Comparison of ENCODE assay signal across 25 cellular contexts in the genomic region with DNA sequence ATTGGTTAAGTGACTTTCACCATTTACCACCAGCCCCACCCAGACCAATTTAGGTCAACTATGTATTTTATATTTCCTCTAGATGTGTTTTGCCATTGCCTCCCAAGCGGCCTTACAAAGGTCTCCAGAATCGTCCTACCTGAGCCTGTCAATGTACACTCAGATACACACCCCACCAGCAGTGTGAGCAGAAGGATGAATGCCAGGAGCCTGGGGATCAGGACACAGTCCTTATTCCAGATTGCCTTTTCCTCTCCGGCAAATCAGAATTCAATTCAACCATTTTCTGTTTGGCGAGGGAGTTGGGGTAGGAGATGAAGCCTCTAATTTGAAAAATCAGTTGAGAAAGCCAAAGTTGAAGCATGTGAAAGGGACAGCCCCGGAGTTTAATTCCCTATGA. TPM values are rescaled to one million over a fixed set of nuclear protein-coding genes. Genes with fewer than 3 reads are reported as not detected.
DNase-seq lines count a peak whose midpoint lies in the region; ATAC-seq and TF ChIP-seq lines count a peak whose summit lies in the region.
"Had no signal": no experiment of that assay in that cellular context is flagged by ENCODE, and none has a peak within 500 bp of the region (broad histone marks: within the 10 kb centered on the region; RNA-seq: fewer than 3 reads in every experiment).

No MANE protein-coding gene starts in this region.

- CTCF ChIA-PET in MCF 10A (lab: Yijun Ruan, JAX) = interaction anchor here (0.9 to 1.9 kb wide), 2 partner anchors 11 to 220 kb away, joined by 3 to 15 read pairs; no protein-coding TSS in a partner anchor

- no peak for TF ChIP-seq CTCF in MCF 10A (IDR thresholded peaks at IDR 0.05; ENCODE audit: unreplicated experiment)

- no peak for ATAC-seq in stimulated activated naive CD8-positive, alpha-beta T cell treated with anti-CD3 and anti-CD28 coated beads, Interleukin-15, amount 100 ng/mL, for 72 hours
- ATAC-seq in GM18502 (IDR thresholded peaks at IDR 0.05; ENCODE audit: poor library complexity, unreplicated experiment) (no peak), GM18907 (IDR thresholded peaks at IDR 0.05; ENCODE audit: unreplicated experiment) (no peak), GM21825 (IDR thresholded peaks at IDR 0.05; ENCODE audit: unreplicated experiment) (no peak)
- ATAC-seq: activated CD8-positive, alpha-beta memory T cell treated with anti-CD3 and anti-CD28 coated beads, Interleukin-2, amount 10 ng/mL, durations not matched to agents 7 days and 5 days; gastrocnemius medialis; naive thymus-derived CD4-positive, alpha-beta T cell; upper lobe of right lung had no signal

- no peak for DNase-seq in stimulated activated naive CD8-positive, alpha-beta T cell treated with anti-CD3 and anti-CD28 coated beads, Interleukin-15, amount 100 ng/mL, for 72 hours
- DNase-seq in MCF 10A (ENCODE audit: unreplicated experiment) (no peak), immature natural killer cell (no peak), HuH-7 (ENCODE audit: low spot score) (no peak)
- DNase-seq: activated CD4-positive, alpha-beta T cell treated with anti-CD3 and anti-CD28 coated beads for 36 hours; activated CD8-positive, alpha-beta memory T cell treated with anti-CD3 and anti-CD28 coated beads, Interleukin-2, amount 10 ng/mL, durations not matched to agents 7 days and 5 days; activated naive CD8-positive, alpha-beta T cell treated with anti-CD3 and anti-CD28 coated beads, Interleukin-2, amount 10 ng/mL, durations not matched to agents 7 days and 5 days; dermis blood vessel endothelial cell; DMS53; gastrocnemius medialis; KBM-7; MV-4-11; naive thymus-derived CD4-positive, alpha-beta T cell; NCI-H187; posterior cingulate gyrus; Right ventricle myocardium superior; sigmoid colon; stimulated activated CD4-positive, alpha-beta T cell treated with anti-CD3 and anti-CD28 coated beads, Interleukin-1b, Interleukin-23, amount 100 ng/mL, for 48 hours; upper lobe of right lung had no signal

- no peak overlapping the region for H3K4me3 Mint-ChIP-seq in stimulated activated naive CD8-positive, alpha-beta T cell treated with anti-CD3 and anti-CD28 coated beads, Interleukin-15, Interleukin-2, amounts not matched to agents 100 ng/mL and 50 ng/mL, for 24 hours
- no peak overlapping the region for H3K4me3 Mint-ChIP-seq in stimulated activated naive CD8-positive, alpha-beta T cell treated with anti-CD3 and anti-CD28 coated beads, Interleukin-15, amount 100 ng/mL, for 72 hours
- H3K4me3 Mint-ChIP-seq in MCF 10A (ENCODE audit: unreplicated experiment) (peak overlapping the region; percentile 55), immature natural killer cell (peak overlapping the region; percentile 31 to 66 (median 63))
- H3K4me3 Mint-ChIP-seq: activated CD4-positive, alpha-beta T cell treated with anti-CD3 and anti-CD28 coated beads for 36 hours; activated CD8-positive, alpha-beta memory T cell treated with anti-CD3 and anti-CD28 coated beads, Interleukin-2, amount 10 ng/mL, durations not matched to agents 7 days and 5 days; activated naive CD8-positive, alpha-beta T cell treated with anti-CD3 and anti-CD28 coated beads, Interleukin-2, amount 10 ng/mL, durations not matched to agents 7 days and 5 days; memory B cell; naive thymus-derived CD4-positive, alpha-beta T cell had no signal

- H3K36me3 Mint-ChIP-seq in stimulated activated naive CD8-positive, alpha-beta T cell treated with anti-CD3 and anti-CD28 coated beads, Interleukin-15, Interleukin-2, amounts not matched to agents 100 ng/mL and 50 ng/mL, for 24 hours (ENCODE audit: low read depth) = peaks cover 64% of the 10 kb centered on the region
- H3K36me3 Mint-ChIP-seq in MCF 10A (ENCODE audit: insufficient read depth, unreplicated experiment) (no peaks in the 10 kb centered on the region), immature natural killer cell (peaks cover 12 to 60% (median 31%) of the 10 kb centered on the region in 3 donors)
- H3K36me3 Mint-ChIP-seq: memory B cell had no signal

- H3K27ac Mint-ChIP-seq in stimulated activated naive CD8-positive, alpha-beta T cell treated with anti-CD3 and anti-CD28 coated beads, Interleukin-15, Interleukin-2, amounts not matched to agents 100 ng/mL and 50 ng/mL, for 24 hours = peak overlapping the region; percentile 73
- peak overlapping the region in 1 of 2 donors; percentile 77 for H3K27ac Mint-ChIP-seq in stimulated activated naive CD8-positive, alpha-beta T cell treated with anti-CD3 and anti-CD28 coated beads, Interleukin-15, amount 100 ng/mL, for 72 hours
- H3K27ac Mint-ChIP-seq in MCF 10A (ENCODE audit: low read depth, unreplicated experiment) = peak overlapping the region; percentile 97
- H3K27ac Mint-ChIP-seq in immature natural killer cell = peak overlapping the region in 4 of 6 donors; percentile 2 to 76 (median 38)
- H3K27ac Mint-ChIP-seq: activated CD4-positive, alpha-beta T cell treated with anti-CD3 and anti-CD28 coated beads for 36 hours; activated CD8-positive, alpha-beta memory T cell treated with anti-CD3 and anti-CD28 coated beads, Interleukin-2, amount 10 ng/mL, durations not matched to agents 7 days and 5 days; memory B cell had no signal

- intact Hi-C loops in MCF 10A (cut with micrococcal nuclease) = loop anchor here (5.0 kb wide), 2 partner anchors 221 to 259 kb away; partner anchors contain the start of gene HSPA8

- peaks cover 39% of the 10 kb centered on the region for H3K4me1 Mint-ChIP-seq in stimulated activated naive CD8-positive, alpha-beta T cell treated with anti-CD3 and anti-CD28 coated beads, Interleukin-15, Interleukin-2, amounts not matched to agents 100 ng/mL and 50 ng/mL, for 24 hours (ENCODE audit: low read depth)
- H3K4me1 Mint-ChIP-seq in stimulated activated naive CD8-positive, alpha-beta T cell treated with anti-CD3 and anti-CD28 coated beads, Interleukin-15, amount 100 ng/mL, for 72 hours = peaks cover 51% of the 10 kb centered on the region
- H3K4me1 Mint-ChIP-seq in MCF 10A (ENCODE audit: insufficient read depth, unreplicated experiment) (peaks cover 33% of the 10 kb centered on the region), immature natural killer cell (peaks cover 18 to 27% of the 10 kb centered on the region in 2 donors)

- no peaks in the 10 kb centered on the region for H3K9me3 Mint-ChIP-seq in stimulated activated naive CD8-positive, alpha-beta T cell treated with anti-CD3 and anti-CD28 coated beads, Interleukin-15, Interleukin-2, amounts not matched to agents 100 ng/mL and 50 ng/mL, for 24 hours
- no peaks in the 10 kb centered on the region for H3K9me3 Mint-ChIP-seq in stimulated activated naive CD8-positive, alpha-beta T cell treated with anti-CD3 and anti-CD28 coated beads, Interleukin-15, amount 100 ng/mL, for 72 hours
- H3K9me3 Mint-ChIP-seq in MCF 10A (ENCODE audit: unreplicated experiment) = no peaks in the 10 kb centered on the region
- no peaks in the 10 kb centered on the region for H3K9me3 Mint-ChIP-seq in immature natural killer cell
- H3K9me3 Mint-ChIP-seq: activated naive CD8-positive, alpha-beta T cell treated with anti-CD3 and anti-CD28 coated beads, Interleukin-2, amount 10 ng/mL, durations not matched to agents 7 days and 5 days; memory B cell; naive thymus-derived CD4-positive, alpha-beta T cell had no signal

- H3K27me3 Mint-ChIP-seq in stimulated activated naive CD8-positive, alpha-beta T cell treated with anti-CD3 and anti-CD28 coated beads, Interleukin-15, Interleukin-2, amounts not matched to agents 100 ng/mL and 50 ng/mL, for 24 hours = no peaks in the 10 kb centered on the region
- H3K27me3 Mint-ChIP-seq in stimulated activated naive CD8-positive, alpha-beta T cell treated with anti-CD3 and anti-CD28 coated beads, Interleukin-15, amount 100 ng/mL, for 72 hours = no peaks in the 10 kb centered on the region
- H3K27me3 Mint-ChIP-seq in MCF 10A (ENCODE audit: insufficient read depth, unreplicated experiment) (no peaks in the 10 kb centered on the region), immature natural killer cell (ENCODE audit: low read depth in 3 of 3) (peaks cover 0 to 1% (median 0%) of the 10 kb centered on the region in 3 donors)
- H3K27me3 Mint-ChIP-seq: activated CD4-positive, alpha-beta T cell treated with anti-CD3 and anti-CD28 coated beads for 36 hours; activated CD8-positive, alpha-beta memory T cell treated with anti-CD3 and anti-CD28 coated beads, Interleukin-2, amount 10 ng/mL, durations not matched to agents 7 days and 5 days; activated naive CD8-positive, alpha-beta T cell treated with anti-CD3 and anti-CD28 coated beads, Interleukin-2, amount 10 ng/mL, durations not matched to agents 7 days and 5 days; memory B cell; naive thymus-derived CD4-positive, alpha-beta T cell had no signal

- TSS peak; percentile 89 for BruUV-seq in MCF 10A (replicated peaks; lab: Mats Ljungman, UMichigan)

- POLR2A ChIA-PET in MCF 10A (lab: Yijun Ruan, JAX) = interaction anchor here (0.9 to 2.7 kb wide), 4 partner anchors 11 to 54 kb away, joined by 3 to 16 read pairs (median 6); no protein-coding TSS in a partner anchor

RNA-seq across cellular contexts. Expression of gene CRTAM, which starts 35.4 kb away (rescaled TPM):
- not detected in 2 replicates for total RNA-seq in MCF 10A (2022)
- 10 to 100 TPM; 11.2 to 34.9 (median 23.8) TPM for polyA plus RNA-seq in immature natural killer cell
- total RNA-seq: dermis blood vessel endothelial cell, H4 had no signal

Comparison
In these comparisons a context has a peak if more than half of its experiments do, and no peak if none do; other contexts are left out.
1. H3K4me3 Mint-ChIP-seq: peak in MCF 10A (single experiment) and immature natural killer cell (5 of 5); none in stimulated activated naive CD8-positive, alpha-beta T cell treated with anti-CD3 and anti-CD28 coated beads, Interleukin-15, Interleukin-2, amounts not matched to agents 100 ng/mL and 50 ng/mL, for 24 hours (single experiment) and stimulated activated naive CD8-positive, alpha-beta T cell treated with anti-CD3 and anti-CD28 coated beads, Interleukin-15, amount 100 ng/mL, for 72 hours (0 of 2).